Comparison of ENCODE assay signal across 20 cellular contexts in genomic region chr22:19637405-19638281, GRCh38.
DNase-seq lines count a peak whose midpoint lies in the region; ATAC-seq, FAIRE-seq and TF ChIP-seq lines count a peak whose summit lies in the region.
"Had no signal": no experiment of that assay in that cellular context is flagged by ENCODE, and none has a peak within 500 bp of the region (broad histone marks: within the 10 kb centered on the region; RNA-seq: fewer than 3 reads in every experiment).

No MANE protein-coding gene starts in this region.

- TF ChIP-seq POLR2A in H1 (IDR thresholded peaks at IDR 0.05; ENCODE audit: control extremely low read depth in 1 of 2, low read depth in 2 of 2, low read length in 2 of 2): no peak
- TF ChIP-seq POLR2A in sigmoid colon (IDR thresholded peaks at IDR 0.05): no peak

- intact Hi-C loops in sigmoid colon (cut with DNase I) (no loop called here), natural killer cell (cut with micrococcal nuclease) (no loop called here)

- H3K14ac ChIP-seq in H1 (ENCODE audit: insufficient read length): no peak overlapping the region

- no peak overlapping the region for H3K4me3 ChIP-seq in H1 (ENCODE audit: extremely low read depth in 1 of 4, insufficient read depth in 2 of 4, low read depth in 3 of 4, low read length in 4 of 4)
- H3K4me3 ChIP-seq in sigmoid colon: no peak overlapping the region
- H3K4me3 ChIP-seq: BLaER1, GM23338 had no signal

- H2BK12ac ChIP-seq in H1 (ENCODE audit: low read depth, low read length): no peak overlapping the region

- no peak overlapping the region for H3K4me2 ChIP-seq in H1 (ENCODE audit: insufficient read depth in 1 of 2, low read depth in 2 of 2, low read length in 2 of 2)
- H3K4me2 ChIP-seq: BLaER1, GM23338 had no signal

- peak overlapping the region; percentile 26 for H3K27ac Mint-ChIP-seq in nephron progenitor cell
- no peak overlapping the region for H3K27ac Mint-ChIP-seq in natural killer cell
- H3K27ac Mint-ChIP-seq in natural killer cell treated with Interleukin-12 subunit alpha and Interleukin-12 subunit beta and Interleukin-15 and Interleukin-18, amount 100 ng/mL, for 72 hours: no peak overlapping the region
- H3K27ac Mint-ChIP-seq: GM23338, HFFc6 had no signal

- H3K4me1 Mint-ChIP-seq in nephron progenitor cell: peaks cover 12% of the 10 kb centered on the region
- no peaks in the 10 kb centered on the region for H3K4me1 Mint-ChIP-seq in natural killer cell
- H3K4me1 Mint-ChIP-seq in natural killer cell treated with Interleukin-12 subunit alpha and Interleukin-12 subunit beta and Interleukin-15 and Interleukin-18, amount 100 ng/mL, for 72 hours (ENCODE audit: low read depth in 2 of 2): no peaks in the 10 kb centered on the region
- H3K4me1 Mint-ChIP-seq: CD8-positive, alpha-beta memory T cell had no signal

- POLR2A ChIA-PET in H1 (lab: Charles Lee; ENCODE audit: partially characterized antibody): interaction anchor here (0.5 kb wide), 1 partner anchor 10 kb away, joined by 3 read pairs; no protein-coding TSS in a partner anchor

- H3K36me3 ChIP-seq in H1 (ENCODE audit: control insufficient read depth in 2 of 4, insufficient read depth in 4 of 4, low read length in 3 of 4): no peaks in the 10 kb centered on the region
- H3K36me3 ChIP-seq in sigmoid colon: no peaks in the 10 kb centered on the region
- H3K36me3 ChIP-seq: BLaER1 had no signal

- no peak overlapping the region for H2AFZ ChIP-seq in H1 (ENCODE audit: low read length)
- H2AFZ ChIP-seq: GM23338 had no signal

- no peak overlapping the region for H2BK120ac ChIP-seq in H1 (replicated peaks; ENCODE audit: low read depth, low read length)

- no peaks in the 10 kb centered on the region for H3K9me3 ChIP-seq in H1 (ENCODE audit: insufficient read depth in 2 of 2, low read depth in 1 of 2, low read length in 1 of 2)
- no peaks in the 10 kb centered on the region for H3K9me3 ChIP-seq in sigmoid colon
- H3K9me3 ChIP-seq: BLaER1, Caco-2 had no signal

- TF ChIP-seq EP300 in H1 (IDR thresholded peaks at IDR 0.05; ENCODE audit: borderline replicate concordance in 1 of 2, low read depth in 2 of 2, low read length in 2 of 2) (no peak), sigmoid colon (IDR thresholded peaks at IDR 0.05) (no peak)

- no peak for TF ChIP-seq RAD21 in H1 (IDR thresholded peaks at IDR 0.05 in 1 of 2, conservative IDR thresholded peaks at IDR 0.05 in 1 of 2; ENCODE audit: low read depth in 2 of 2, low read length in 2 of 2)

- H3K56ac ChIP-seq in H1 (replicated peaks; ENCODE audit: insufficient read length, low read depth, low read length): no peak overlapping the region

- peaks cover 2% of the 10 kb centered on the region; the same call in 1 of the 2 replicates for H3K23me2 ChIP-seq in H1 (ENCODE audit: low read depth, low read length)

- H2BK20ac ChIP-seq in H1 (ENCODE audit: low read length): 0 out of 2 replicates have a peak overlapping the region, but pooled peaks have one; percentile 86

- H3K36me3 Mint-ChIP-seq in nephron progenitor cell (ENCODE audit: low read depth) (no peaks in the 10 kb centered on the region), natural killer cell (no peaks in the 10 kb centered on the region)
- no peaks in the 10 kb centered on the region for H3K36me3 Mint-ChIP-seq in natural killer cell treated with Interleukin-12 subunit alpha and Interleukin-12 subunit beta and Interleukin-15 and Interleukin-18, amount 100 ng/mL, for 72 hours
- H3K36me3 Mint-ChIP-seq: CD8-positive, alpha-beta memory T cell had no signal

- H2BK15ac ChIP-seq in H1 (ENCODE audit: low read length): no peak overlapping the region

- H3K23ac ChIP-seq in H1 (ENCODE audit: insufficient read length): no peak overlapping the region

- no peaks in the 10 kb centered on the region for H3K9me3 Mint-ChIP-seq in nephron progenitor cell
- H3K9me3 Mint-ChIP-seq in natural killer cell: no peaks in the 10 kb centered on the region
- H3K9me3 Mint-ChIP-seq in natural killer cell treated with Interleukin-12 subunit alpha and Interleukin-12 subunit beta and Interleukin-15 and Interleukin-18, amount 100 ng/mL, for 72 hours: no peaks in the 10 kb centered on the region
- H3K9me3 Mint-ChIP-seq: CD8-positive, alpha-beta memory T cell; GM23338; HFFc6 had no signal

- H3K27me3 Mint-ChIP-seq in nephron progenitor cell (ENCODE audit: low read depth, poor library complexity) (peaks cover 34% of the 10 kb centered on the region), natural killer cell (ENCODE audit: low read depth in 2 of 2) (peaks cover 0 to 4% of the 10 kb centered on the region in 2 donors)
- H3K27me3 Mint-ChIP-seq in natural killer cell treated with Interleukin-12 subunit alpha and Interleukin-12 subunit beta and Interleukin-15 and Interleukin-18, amount 100 ng/mL, for 72 hours: no peaks in the 10 kb centered on the region

- H3K4me3 Mint-ChIP-seq in nephron progenitor cell (no peak overlapping the region), natural killer cell (no peak overlapping the region)
- no peak overlapping the region for H3K4me3 Mint-ChIP-seq in natural killer cell treated with Interleukin-12 subunit alpha and Interleukin-12 subunit beta and Interleukin-15 and Interleukin-18, amount 100 ng/mL, for 72 hours
- H3K4me3 Mint-ChIP-seq: CD8-positive, alpha-beta memory T cell; GM23338; HFFc6 had no signal

- H2AK5ac ChIP-seq in H1 (ENCODE audit: low read depth, low read length): no peak overlapping the region

- H3K79me2 ChIP-seq in H1 (ENCODE audit: control insufficient read depth in 1 of 2, insufficient read depth in 2 of 2, low read length in 2 of 2): no peaks in the 10 kb centered on the region

- H4K8ac ChIP-seq in H1 (ENCODE audit: extremely low read depth, insufficient read depth, low read length): no peak overlapping the region; the same call in 1 of the 2 replicates

- H4K20me1 ChIP-seq in H1 (replicated peaks in 1 of 2; ENCODE audit: control insufficient read depth in 1 of 2, insufficient read depth in 2 of 2, low read length in 2 of 2): peaks cover 0 to 2% of the 10 kb centered on the region in 2 experiments
- H4K20me1 ChIP-seq: BLaER1 had no signal

- H3K9ac ChIP-seq in H1 (replicated peaks in 1 of 4; ENCODE audit: extremely low read depth in 1 of 4, low read depth in 3 of 4, low read length in 3 of 4): no peak overlapping the region
- H3K9ac ChIP-seq: BLaER1 had no signal

- ATAC-seq in activated CD4-positive, CD25-positive, alpha-beta regulatory T cell treated with anti-CD3 and anti-CD28 coated beads, Interleukin-2, amount 50 U/mL, for 24 hours: no peak
- ATAC-seq in HG02973 (IDR thresholded peaks at IDR 0.05; ENCODE audit: unreplicated experiment) (no peak), natural killer cell (no peak)
- no peak for ATAC-seq in natural killer cell treated with Interleukin-12 subunit alpha and Interleukin-12 subunit beta and Interleukin-15 and Interleukin-18, amount 100 ng/mL, for 72 hours
- ATAC-seq: GM23338 had no signal

- H4K91ac ChIP-seq in H1 (replicated peaks; ENCODE audit: insufficient read length, low read length): no peak overlapping the region

- H3K79me1 ChIP-seq in H1 (ENCODE audit: low read depth, low read length): no peaks in the 10 kb centered on the region

- H3K18ac ChIP-seq in H1 (ENCODE audit: extremely low read depth, low read length): no peak overlapping the region

- H3K4me1 ChIP-seq in H1 (replicated peaks in 1 of 4; ENCODE audit: control insufficient read depth in 3 of 4, insufficient read depth in 4 of 4, low read length in 3 of 4) (peaks cover 0 to 2% (median 0%) of the 10 kb centered on the region in 4 experiments; a peak in 3 of 7 replicates), sigmoid colon (no peaks in the 10 kb centered on the region)
- H3K4me1 ChIP-seq: Caco-2 had no signal

- 86% methylated on average over 16 of the region's 16 CpGs; no CpG with 5 or more reads in 1 of the 2 experiments for WGBS in H1 (ENCODE audit: extremely low coverage in 1 of 2, insufficient coverage in 1 of 2, insufficient read length in 1 of 2, insufficient replicate concordance in 2 of 2, low coverage in 1 of 2, low lambda C conversion rate in 2 of 2, missing lambda C conversion rate in 1 of 2), 2 experiments
- 83 to 86% methylated on average over 16 of the region's 16 CpGs for WGBS in sigmoid colon, 2 donors

- no peak overlapping the region for H4K5ac ChIP-seq in H1 (ENCODE audit: insufficient read length, low read depth, low read length)

- no peak overlapping the region for H3K4ac ChIP-seq in H1 (replicated peaks; ENCODE audit: insufficient read length, low read depth, low read length)

- CTCF ChIA-PET in H1 (lab: Charles Lee; ENCODE audit: partially characterized antibody): interaction anchor here (1.3 to 1.4 kb wide), 2 partner anchors 9 to 86 kb away, joined by 3 to 6 read pairs; partner anchors contain the start of gene GP1BB

- no peak overlapping the region for H2BK5ac ChIP-seq in H1 (ENCODE audit: low read depth, low read length)

- TF ChIP-seq CTCF in H1 (IDR thresholded peaks at IDR 0.05; ENCODE audit: control extremely low read depth in 1 of 3, insufficient read depth in 1 of 3, low read depth in 1 of 3, low read length in 3 of 3) (no peak), nephron progenitor cell (IDR thresholded peaks at IDR 0.05) (no peak), sigmoid colon (IDR thresholded peaks at IDR 0.05) (no peak), natural killer cell (IDR thresholded peaks at IDR 0.05) (no peak)

- no peak overlapping the region for H3K27ac ChIP-seq in H1 (ENCODE audit: low read depth, low read length)
- no peak overlapping the region for H3K27ac ChIP-seq in sigmoid colon
- H3K27ac ChIP-seq: BLaER1, HL-60 had no signal

- FAIRE-seq in H1 (lab: Jason Lieb, UNC): no peak
- FAIRE-seq: GM12892 had no signal

- DNase-seq in activated CD4-positive, CD25-positive, alpha-beta regulatory T cell treated with anti-CD3 and anti-CD28 coated beads, Interleukin-2, amount 50 U/mL, for 72 hours: peak; percentile 13
- DNase-seq in H1 (ENCODE audit: low read depth in 1 of 2, low spot score in 2 of 2): no peak
- no peak for DNase-seq in nephron progenitor cell
- DNase-seq in sigmoid colon: peak; percentile 37
- DNase-seq in natural killer cell: no peak
- DNase-seq in natural killer cell treated with Interleukin-12 subunit alpha and Interleukin-12 subunit beta and Interleukin-15 and Interleukin-18, amount 100 ng/mL, for 72 hours (ENCODE audit: low spot score): no peak
- DNase-seq: 8988T; AML-193; CD8-positive, alpha-beta memory T cell; DND-41; GDM1; HCEC 1CT; HFFc6 had no signal

- H3K27me3 ChIP-seq in H1 (replicated peaks in 1 of 4; ENCODE audit: control insufficient read depth in 3 of 4, extremely low read depth in 1 of 4, insufficient read depth in 3 of 4, low read length in 3 of 4) (peaks cover 0 to 2% (median 1%) of the 10 kb centered on the region in 4 experiments; a peak in 2 of 7 replicates), sigmoid colon (peaks cover 0 to 18% (median 14%) of the 10 kb centered on the region in 3 donors)
- H3K27me3 ChIP-seq: BLaER1 had no signal

Comparison
In these comparisons a context has a peak if more than half of its experiments do, and no peak if none do; other contexts are left out.
1. DNase-seq: peak in activated CD4-positive, CD25-positive, alpha-beta regulatory T cell treated with anti-CD3 and anti-CD28 coated beads, Interleukin-2, amount 50 U/mL, for 72 hours (single experiment) and sigmoid colon (single experiment); none in H1 (0 of 2), nephron progenitor cell (single experiment), natural killer cell (single experiment) and natural killer cell treated with Interleukin-12 subunit alpha and Interleukin-12 subunit beta and Interleukin-15 and Interleukin-18, amount 100 ng/mL, for 72 hours (single experiment).